Comparison of ENCODE assay signal across 1 cellular context in genomic region chr9:113580041-113580953, GRCh38.
TF ChIP-seq lines count a peak whose summit lies in the region.

No MANE protein-coding gene starts in this region.

TF ChIP-seq in GM23338, 12 proteins besides CTCF, POLR2A, EP300 and RAD21 (continued from another document):
- TF ChIP-seq ZNF331 (CRISPR knock-in tag; IDR thresholded peaks at IDR 0.05; ENCODE audit: low read depth) (no peak), STAT1 (IDR thresholded peaks at IDR 0.05; ENCODE audit: unreplicated experiment) (no peak)
- TF ChIP-seq, protein P1, sequence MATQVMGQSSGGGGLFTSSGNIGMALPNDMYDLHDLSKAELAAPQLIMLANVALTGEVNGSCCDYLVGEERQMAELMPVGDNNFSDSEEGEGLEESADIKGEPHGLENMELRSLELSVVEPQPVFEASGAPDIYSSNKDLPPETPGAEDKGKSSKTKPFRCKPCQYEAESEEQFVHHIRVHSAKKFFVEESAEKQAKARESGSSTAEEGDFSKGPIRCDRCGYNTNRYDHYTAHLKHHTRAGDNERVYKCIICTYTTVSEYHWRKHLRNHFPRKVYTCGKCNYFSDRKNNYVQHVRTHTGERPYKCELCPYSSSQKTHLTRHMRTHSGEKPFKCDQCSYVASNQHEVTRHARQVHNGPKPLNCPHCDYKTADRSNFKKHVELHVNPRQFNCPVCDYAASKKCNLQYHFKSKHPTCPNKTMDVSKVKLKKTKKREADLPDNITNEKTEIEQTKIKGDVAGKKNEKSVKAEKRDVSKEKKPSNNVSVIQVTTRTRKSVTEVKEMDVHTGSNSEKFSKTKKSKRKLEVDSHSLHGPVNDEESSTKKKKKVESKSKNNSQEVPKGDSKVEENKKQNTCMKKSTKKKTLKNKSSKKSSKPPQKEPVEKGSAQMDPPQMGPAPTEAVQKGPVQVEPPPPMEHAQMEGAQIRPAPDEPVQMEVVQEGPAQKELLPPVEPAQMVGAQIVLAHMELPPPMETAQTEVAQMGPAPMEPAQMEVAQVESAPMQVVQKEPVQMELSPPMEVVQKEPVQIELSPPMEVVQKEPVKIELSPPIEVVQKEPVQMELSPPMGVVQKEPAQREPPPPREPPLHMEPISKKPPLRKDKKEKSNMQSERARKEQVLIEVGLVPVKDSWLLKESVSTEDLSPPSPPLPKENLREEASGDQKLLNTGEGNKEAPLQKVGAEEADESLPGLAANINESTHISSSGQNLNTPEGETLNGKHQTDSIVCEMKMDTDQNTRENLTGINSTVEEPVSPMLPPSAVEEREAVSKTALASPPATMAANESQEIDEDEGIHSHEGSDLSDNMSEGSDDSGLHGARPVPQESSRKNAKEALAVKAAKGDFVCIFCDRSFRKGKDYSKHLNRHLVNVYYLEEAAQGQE (IDR thresholded peaks at IDR 0.05; ENCODE audit: unreplicated experiment), result no peak
